In genomic region chr7:11716185-11716584, GRCh38 we compare ENCODE assay signal across 13 cellular contexts.
DNase-seq lines count a peak whose midpoint lies in the region; ATAC-seq and TF ChIP-seq lines count a peak whose summit lies in the region.
"Had no signal": no experiment of that assay in that cellular context is flagged by ENCODE, and none has a peak within 500 bp of the region (broad histone marks: within the 10 kb centered on the region; RNA-seq: fewer than 3 reads in every experiment).

No MANE protein-coding gene starts in this region.

- H3K4me3 ChIP-seq in HCT116 (replicated peaks in 1 of 2; ENCODE audit: low read depth in 1 of 2, low read length in 2 of 2) = no peak overlapping the region
- H3K4me3 ChIP-seq: GM12878 had no signal

- no peak overlapping the region for H3K9ac ChIP-seq in HCT116 (ENCODE audit: low read length)

- peaks cover 6 to 8% of the 10 kb centered on the region in 2 experiments; a peak in 3 of 4 replicates for H3K4me1 ChIP-seq in HCT116 (ENCODE audit: control insufficient read depth in 1 of 2, insufficient read depth in 2 of 2, low read length in 2 of 2)

- H2AFZ ChIP-seq in HCT116 (ENCODE audit: low read depth, low read length, poor library complexity, severe bottlenecking) = no peak overlapping the region

- CTCF ChIA-PET in HCT116 (lab: Charles Lee) = no interaction called here

- RAD21 ChIA-PET in HCT116 (lab: Charles Lee; ENCODE audit: low non-redundant PET in 1 of 2, low total read pairs in 2 of 2, uncharacterized antibody in 2 of 2, unreplicated experiment in 2 of 2) = no interaction called here

- TF ChIP-seq RAD21 in HCT116 (IDR thresholded peaks at IDR 0.05; ENCODE audit: low read depth) = no peak

- POLR2A ChIA-PET in HCT116 (lab: Charles Lee) = no interaction called here

- ATAC-seq in HCT116 = peak; percentile 36
- ATAC-seq in left ventricle myocardium superior = no peak
- ATAC-seq in HG03139 (IDR thresholded peaks at IDR 0.05; ENCODE audit: unreplicated experiment) = no peak
- no peak for ATAC-seq in HG03520 (IDR thresholded peaks at IDR 0.05; ENCODE audit: unreplicated experiment)
- ATAC-seq: GM12878; stimulated activated naive B cell treated with anti-CD40 and anti-IgM and Interleukin-4, amounts not matched to agents 10 μg/mL and 1 μg/mL and 100 μg/mL, for 72 hours had no signal

- no peaks in the 10 kb centered on the region for H3K36me3 ChIP-seq in HCT116 (ENCODE audit: control insufficient read depth in 1 of 2, insufficient read depth in 2 of 2, low read length in 2 of 2)

- H3K9me2 ChIP-seq in HCT116 (ENCODE audit: insufficient read depth) = no peaks in the 10 kb centered on the region

- BruUV-seq in HCT116 (replicated peaks; lab: Mats Ljungman, UMichigan) = no TSS peak

- no peaks in the 10 kb centered on the region for H3K27me3 ChIP-seq in HCT116 (ENCODE audit: insufficient read depth, low read length)

- no peak for TF ChIP-seq POLR2A in HCT116 (IDR thresholded peaks at IDR 0.05; ENCODE audit: borderline replicate concordance, extremely low read depth, insufficient read depth, insufficient read length)

- intact Hi-C loops in HCT116 (cut with micrococcal nuclease) = no loop called here
- intact Hi-C loops in left ventricle myocardium superior (cut with micrococcal nuclease) = no loop called here

- no peaks in the 10 kb centered on the region for H3K9me3 ChIP-seq in HCT116 (ENCODE audit: control insufficient read depth in 1 of 2, insufficient read depth in 1 of 2, low read depth in 1 of 2, low read length in 2 of 2)

- DNase-seq in ACHN = peak; percentile 70
- DNase-seq in HCT116 (ENCODE audit: low read depth, low spot score) = peak; percentile 16
- peak; percentile 83 for DNase-seq in amniotic epithelial cell (ENCODE audit: low read depth)
- DNase-seq in left ventricle myocardium superior = peak; percentile 19
- no peak for DNase-seq in NCI-H2081 treated with DMSO at 0.1 percent for 48 hours (lab: John Stamatoyannopoulos, UW)
- no peak for DNase-seq in stimulated activated CD4-positive, alpha-beta T cell treated with anti-CD3 and anti-CD28 coated beads, Interleukin-2, amount 100 ng/mL, for 48 hours
- DNase-seq: C1 segment of cervical spinal cord; KG1; stimulated activated naive B cell treated with anti-CD40 and anti-IgM and Interleukin-4, amounts not matched to agents 10 μg/mL and 1 μg/mL and 100 μg/mL, for 72 hours; T-helper 9 cell had no signal

- in situ Hi-C loops in ACHN (cut with HindIII; ENCODE audit: low pct_ligation_motif_present, low pct_unique_long_range_greater_than_20kb, low sequenced_read_pairs) = no loop called here

- no peak overlapping the region for H3K27ac ChIP-seq in HCT116 (ENCODE audit: low read depth, low read length)

- H3K4me2 ChIP-seq in HCT116 (ENCODE audit: low read length) = no peak overlapping the region

- no peaks in the 10 kb centered on the region for H4K20me1 ChIP-seq in HCT116 (ENCODE audit: insufficient read depth)

- no peak for TF ChIP-seq CTCF in HCT116 (IDR thresholded peaks at IDR 0.05 in 2 of 3, conservative IDR thresholded peaks at IDR 0.05 in 1 of 3; ENCODE audit: borderline replicate concordance in 1 of 3, insufficient read depth in 1 of 3, low read depth in 2 of 3, low read length in 2 of 3)

- no peaks in the 10 kb centered on the region for H3K79me2 ChIP-seq in HCT116 (ENCODE audit: insufficient read depth, low read length)

TF ChIP-seq in HCT116, 20 proteins besides CTCF, POLR2A, EP300 and RAD21:
- no peak for TF ChIP-seq SRF (IDR thresholded peaks at IDR 0.05; ENCODE audit: low read depth)
- peak; percentile 8 for TF ChIP-seq TCF7L2 (IDR thresholded peaks at IDR 0.05; ENCODE audit: borderline replicate concordance, extremely low read depth, insufficient read depth, insufficient read length)

Comparison
In these comparisons a context has a peak if more than half of its experiments do, and no peak if none do; other contexts are left out.
1. DNase-seq: peak in ACHN (single experiment), HCT116 (single experiment), amniotic epithelial cell (single experiment) and left ventricle myocardium superior (single experiment); none in NCI-H2081 treated with DMSO at 0.1 percent for 48 hours (single experiment) and stimulated activated CD4-positive, alpha-beta T cell treated with anti-CD3 and anti-CD28 coated beads, Interleukin-2, amount 100 ng/mL, for 48 hours (0 of 2).